8 cellular contexts compared by ENCODE assay signal in genomic region chr22:44587004-44587793, GRCh38.
A peak's percentile ranks its signal among the peaks of the same experiment; 100 is the strongest.
DNase-seq lines count a peak whose midpoint lies in the region; FAIRE-seq and TF ChIP-seq lines count a peak whose summit lies in the region.
"Had no signal": no experiment of that assay in that cellular context is flagged by ENCODE, and none has a peak within 500 bp of the region (broad histone marks: within the 10 kb centered on the region; RNA-seq: fewer than 3 reads in every experiment).

No MANE protein-coding gene starts in this region.

- FAIRE-seq in RCC 7860 (lab: Jason Lieb, UNC), result no peak
- FAIRE-seq: keratinocyte had no signal

- H3K36me3 ChIP-seq in mammary epithelial cell (ENCODE audit: insufficient read depth, low read length) (no peaks in the 10 kb centered on the region), osteoblast (ENCODE audit: insufficient read depth, low read length) (no peaks in the 10 kb centered on the region), thyroid gland (no peaks in the 10 kb centered on the region)

- H3K27me3 ChIP-seq in mammary epithelial cell (ENCODE audit: insufficient read depth, low read length), result no peaks in the 10 kb centered on the region
- peaks cover 30% of the 10 kb centered on the region for H3K27me3 ChIP-seq in osteoblast (ENCODE audit: insufficient read depth, low read length)
- no peaks in the 10 kb centered on the region for H3K27me3 ChIP-seq in thyroid gland

- dilution Hi-C loops in mammary epithelial cell (cut with HindIII; ENCODE audit: low sequenced_read_pairs), result no loop called here

- H3K9ac ChIP-seq in mammary epithelial cell (ENCODE audit: insufficient read depth, low read length), result no peak overlapping the region

- CTCF ChIA-PET in mammary epithelial cell (lab: Charles Lee; ENCODE audit: low non-redundant PET), result no interaction called here

- H3K4me1 ChIP-seq in mammary epithelial cell (ENCODE audit: insufficient read depth, low read length) (no peaks in the 10 kb centered on the region), osteoblast (ENCODE audit: insufficient read depth, low read length) (no peaks in the 10 kb centered on the region), thyroid gland (peaks cover 0 to 6% of the 10 kb centered on the region in 2 donors)

- H4K20me1 ChIP-seq in mammary epithelial cell (ENCODE audit: insufficient read depth, low read length), result no peaks in the 10 kb centered on the region
- no peaks in the 10 kb centered on the region for H4K20me1 ChIP-seq in osteoblast (ENCODE audit: insufficient read depth, low read length)

- in situ Hi-C loops in mammary epithelial cell (cut with MboI; ENCODE audit: low sequenced_read_pairs in 2 of 2), result no loop called here

- H3K9me3 ChIP-seq in mammary epithelial cell (replicated peaks; ENCODE audit: insufficient read depth, low read length) (peaks cover 5% of the 10 kb centered on the region), osteoblast (ENCODE audit: low read depth, low read length) (no peaks in the 10 kb centered on the region), thyroid gland (no peaks in the 10 kb centered on the region)

- WGBS in mammary epithelial cell (ENCODE audit: low coverage, missing lambda C conversion rate), result 47% methylated on average over 22 of the region's 24 CpGs
- 35 to 38% methylated on average over 24 of the region's 24 CpGs for WGBS in thyroid gland, 2 donors

- intact Hi-C loops in mammary epithelial cell (cut with micrococcal nuclease) (no loop called here), thyroid gland (cut with DNase I) (no loop called here)

- BruUV-seq in mammary epithelial cell (replicated peaks; lab: Mats Ljungman, UMichigan), result no TSS peak

- H2AFZ ChIP-seq in mammary epithelial cell (ENCODE audit: low read depth, low read length) (no peak overlapping the region), osteoblast (ENCODE audit: low read length) (peak overlapping the region; percentile 65)

- DNase-seq in GM12865 (ENCODE audit: low read depth) (peak; percentile 38), NCI-H2107 treated with DMSO at 0.1 percent for 48 hours (lab: John Stamatoyannopoulos, UW; ENCODE audit: unreplicated experiment) (peak; percentile 87), mammary epithelial cell (peak; percentile 28), osteoblast (ENCODE audit: insufficient read length, low spot score, missing footprints) (peak; percentile 83), NCI-H446 (lab: John Stamatoyannopoulos, UW) (no peak), thyroid gland (no peak), RCC 7860 (ENCODE audit: low spot score) (no peak)

- TF ChIP-seq POLR2A in thyroid gland (IDR thresholded peaks at IDR 0.05), result no peak

- no peak for TF ChIP-seq CTCF in GM12865 (IDR thresholded peaks at IDR 0.05; ENCODE audit: insufficient read depth, low read depth, low read length, missing control alignments)
- no peak for TF ChIP-seq CTCF in mammary epithelial cell (conservative IDR thresholded peaks at IDR 0.05 in 1 of 2, IDR thresholded peaks at IDR 0.05 in 1 of 2; ENCODE audit: extremely low read depth in 1 of 2, insufficient read depth in 1 of 2, low read depth in 1 of 2, low read length in 2 of 2)
- no peak for TF ChIP-seq CTCF in osteoblast (IDR thresholded peaks at IDR 0.05; ENCODE audit: extremely low read depth, low read depth, low read length)
- TF ChIP-seq CTCF in thyroid gland (IDR thresholded peaks at IDR 0.05), result no peak

- H3K4me2 ChIP-seq in mammary epithelial cell (ENCODE audit: insufficient read depth, low read depth, low read length) (peak overlapping the region; percentile 0), osteoblast (ENCODE audit: insufficient read depth, low read length) (peak overlapping the region; percentile 73)

- no peak overlapping the region for H3K27ac ChIP-seq in mammary epithelial cell (ENCODE audit: insufficient read depth, low read depth, low read length)
- H3K27ac ChIP-seq in osteoblast (ENCODE audit: low read depth, low read length), result no peak overlapping the region
- no peak overlapping the region for H3K27ac ChIP-seq in thyroid gland

- H3K4me3 ChIP-seq in GM12865 (ENCODE audit: low read depth, low read length) (no peak overlapping the region), mammary epithelial cell (replicated peaks in 1 of 3; ENCODE audit: insufficient read depth in 1 of 3, low read depth in 2 of 3, low read length in 3 of 3) (no peak overlapping the region), osteoblast (ENCODE audit: insufficient read depth, low read length) (peak overlapping the region; percentile 58), thyroid gland (replicated peaks in 1 of 3) (no peak overlapping the region)

- no peaks in the 10 kb centered on the region for H3K79me2 ChIP-seq in mammary epithelial cell (ENCODE audit: insufficient read depth, low read length)
- no peaks in the 10 kb centered on the region for H3K79me2 ChIP-seq in osteoblast (ENCODE audit: insufficient read depth, low read length)

Comparison
In these comparisons a context has a peak if more than half of its experiments do, and no peak if none do; other contexts are left out.
1. DNase-seq: peak in GM12865 (single experiment), NCI-H2107 treated with DMSO at 0.1 percent for 48 hours (single experiment), mammary epithelial cell (single experiment) and osteoblast (single experiment); none in NCI-H446 (0 of 2), thyroid gland (0 of 2) and RCC 7860 (single experiment).